In genomic region chr2:193518061-193518817, GRCh38 we compare ENCODE assay signal across 3 cellular contexts.
TF ChIP-seq lines count a peak whose summit lies in the region.

No MANE protein-coding gene starts in this region.

TF ChIP-seq in SK-N-SH, 30 proteins besides CTCF, POLR2A, EP300 and RAD21 (continued from another document):
- TF ChIP-seq, protein P1, sequence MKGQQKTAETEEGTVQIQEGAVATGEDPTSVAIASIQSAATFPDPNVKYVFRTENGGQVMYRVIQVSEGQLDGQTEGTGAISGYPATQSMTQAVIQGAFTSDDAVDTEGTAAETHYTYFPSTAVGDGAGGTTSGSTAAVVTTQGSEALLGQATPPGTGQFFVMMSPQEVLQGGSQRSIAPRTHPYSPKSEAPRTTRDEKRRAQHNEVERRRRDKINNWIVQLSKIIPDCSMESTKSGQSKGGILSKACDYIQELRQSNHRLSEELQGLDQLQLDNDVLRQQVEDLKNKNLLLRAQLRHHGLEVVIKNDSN (IDR thresholded peaks at IDR 0.05; ENCODE audit: borderline replicate concordance, low read depth), result no peak
- TF ChIP-seq FOSL2 (IDR thresholded peaks at IDR 0.05; ENCODE audit: borderline replicate concordance, low read depth) (peak; percentile 47; the same call in 1 of the 2 replicates), MXI1 (IDR thresholded peaks at IDR 0.05; ENCODE audit: low read depth, low read length) (no peak), TEAD4 (IDR thresholded peaks at IDR 0.05; ENCODE audit: borderline replicate concordance, insufficient read depth) (no peak), MAX (IDR thresholded peaks at IDR 0.05; ENCODE audit: low read depth) (no peak), TCF12 (IDR thresholded peaks at IDR 0.05) (no peak), PBX3 (IDR thresholded peaks at IDR 0.05) (no peak), SMC3 (IDR thresholded peaks at IDR 0.05; ENCODE audit: low read depth, low read length) (no peak), EZH2phosphoT487 (IDR thresholded peaks at IDR 0.05; ENCODE audit: borderline replicate concordance, low read depth) (no peak), NRF1 (IDR thresholded peaks at IDR 0.05; ENCODE audit: low read depth, low read length) (no peak)
- TF ChIP-seq, protein P2, sequence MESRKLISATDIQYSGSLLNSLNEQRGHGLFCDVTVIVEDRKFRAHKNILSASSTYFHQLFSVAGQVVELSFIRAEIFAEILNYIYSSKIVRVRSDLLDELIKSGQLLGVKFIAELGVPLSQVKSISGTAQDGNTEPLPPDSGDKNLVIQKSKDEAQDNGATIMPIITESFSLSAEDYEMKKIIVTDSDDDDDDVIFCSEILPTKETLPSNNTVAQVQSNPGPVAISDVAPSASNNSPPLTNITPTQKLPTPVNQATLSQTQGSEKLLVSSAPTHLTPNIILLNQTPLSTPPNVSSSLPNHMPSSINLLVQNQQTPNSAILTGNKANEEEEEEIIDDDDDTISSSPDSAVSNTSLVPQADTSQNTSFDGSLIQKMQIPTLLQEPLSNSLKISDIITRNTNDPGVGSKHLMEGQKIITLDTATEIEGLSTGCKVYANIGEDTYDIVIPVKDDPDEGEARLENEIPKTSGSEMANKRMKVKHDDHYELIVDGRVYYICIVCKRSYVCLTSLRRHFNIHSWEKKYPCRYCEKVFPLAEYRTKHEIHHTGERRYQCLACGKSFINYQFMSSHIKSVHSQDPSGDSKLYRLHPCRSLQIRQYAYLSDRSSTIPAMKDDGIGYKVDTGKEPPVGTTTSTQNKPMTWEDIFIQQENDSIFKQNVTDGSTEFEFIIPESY (IDR thresholded peaks at IDR 0.05; ENCODE audit: borderline replicate concordance, low read depth), result no peak

TF ChIP-seq in SK-N-SH treated with all-trans-retinoic acid at 6 μM for 48 hours, 23 proteins besides CTCF, POLR2A, EP300 and RAD21 (continued from another document):
- TF ChIP-seq BACH2 (CRISPR knock-in tag; IDR thresholded peaks at IDR 0.05; ENCODE audit: borderline replicate concordance) (no peak), ESRRG (CRISPR knock-in tag; IDR thresholded peaks at IDR 0.05) (no peak), CREB5 (CRISPR knock-in tag; IDR thresholded peaks at IDR 0.05; ENCODE audit: low read depth) (no peak)
- TF ChIP-seq, protein P3, sequence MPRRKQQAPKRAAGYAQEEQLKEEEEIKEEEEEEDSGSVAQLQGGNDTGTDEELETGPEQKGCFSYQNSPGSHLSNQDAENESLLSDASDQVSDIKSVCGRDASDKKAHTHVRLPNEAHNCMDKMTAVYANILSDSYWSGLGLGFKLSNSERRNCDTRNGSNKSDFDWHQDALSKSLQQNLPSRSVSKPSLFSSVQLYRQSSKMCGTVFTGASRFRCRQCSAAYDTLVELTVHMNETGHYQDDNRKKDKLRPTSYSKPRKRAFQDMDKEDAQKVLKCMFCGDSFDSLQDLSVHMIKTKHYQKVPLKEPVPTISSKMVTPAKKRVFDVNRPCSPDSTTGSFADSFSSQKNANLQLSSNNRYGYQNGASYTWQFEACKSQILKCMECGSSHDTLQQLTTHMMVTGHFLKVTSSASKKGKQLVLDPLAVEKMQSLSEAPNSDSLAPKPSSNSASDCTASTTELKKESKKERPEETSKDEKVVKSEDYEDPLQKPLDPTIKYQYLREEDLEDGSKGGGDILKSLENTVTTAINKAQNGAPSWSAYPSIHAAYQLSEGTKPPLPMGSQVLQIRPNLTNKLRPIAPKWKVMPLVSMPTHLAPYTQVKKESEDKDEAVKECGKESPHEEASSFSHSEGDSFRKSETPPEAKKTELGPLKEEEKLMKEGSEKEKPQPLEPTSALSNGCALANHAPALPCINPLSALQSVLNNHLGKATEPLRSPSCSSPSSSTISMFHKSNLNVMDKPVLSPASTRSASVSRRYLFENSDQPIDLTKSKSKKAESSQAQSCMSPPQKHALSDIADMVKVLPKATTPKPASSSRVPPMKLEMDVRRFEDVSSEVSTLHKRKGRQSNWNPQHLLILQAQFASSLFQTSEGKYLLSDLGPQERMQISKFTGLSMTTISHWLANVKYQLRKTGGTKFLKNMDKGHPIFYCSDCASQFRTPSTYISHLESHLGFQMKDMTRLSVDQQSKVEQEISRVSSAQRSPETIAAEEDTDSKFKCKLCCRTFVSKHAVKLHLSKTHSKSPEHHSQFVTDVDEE (CRISPR knock-in tag; IDR thresholded peaks at IDR 0.05), result no peak

TF ChIP-seq in WTC11, 78 proteins besides CTCF, POLR2A, EP300 and RAD21 (continued from another document):
- no peak for TF ChIP-seq KAT7 (CRISPR knock-in tag; IDR thresholded peaks at IDR 0.05; ENCODE audit: borderline replicate concordance)
- TF ChIP-seq, protein P4, sequence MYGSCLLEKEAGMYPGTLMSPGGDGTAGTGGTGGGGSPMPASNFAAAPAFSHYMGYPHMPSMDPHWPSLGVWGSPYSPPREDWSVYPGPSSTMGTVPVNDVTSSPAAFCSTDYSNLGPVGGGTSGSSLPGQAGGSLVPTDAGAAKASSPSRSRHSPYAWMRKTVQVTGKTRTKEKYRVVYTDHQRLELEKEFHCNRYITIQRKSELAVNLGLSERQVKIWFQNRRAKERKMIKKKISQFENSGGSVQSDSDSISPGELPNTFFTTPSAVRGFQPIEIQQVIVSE (CRISPR knock-in tag; IDR thresholded peaks at IDR 0.05; ENCODE audit: borderline replicate concordance), result no peak
- no peak for TF ChIP-seq ZNF232 (CRISPR knock-in tag; IDR thresholded peaks at IDR 0.05)
- TF ChIP-seq, protein P1 (CRISPR knock-in tag; IDR thresholded peaks at IDR 0.05), result no peak
- no peak for TF ChIP-seq SOX15 (CRISPR knock-in tag; IDR thresholded peaks at IDR 0.05)
- no peak for TF ChIP-seq ZBTB21 (CRISPR knock-in tag; IDR thresholded peaks at IDR 0.05; ENCODE audit: borderline replicate concordance)
- no peak for TF ChIP-seq FOXP4 (CRISPR knock-in tag; IDR thresholded peaks at IDR 0.05)
- TF ChIP-seq CBFB (CRISPR knock-in tag; IDR thresholded peaks at IDR 0.05; ENCODE audit: low read depth), result no peak
- no peak for TF ChIP-seq HMGA2 (CRISPR knock-in tag; IDR thresholded peaks at IDR 0.05)
